Comparison of ENCODE assay signal across 14 cellular contexts in the genomic region with DNA sequence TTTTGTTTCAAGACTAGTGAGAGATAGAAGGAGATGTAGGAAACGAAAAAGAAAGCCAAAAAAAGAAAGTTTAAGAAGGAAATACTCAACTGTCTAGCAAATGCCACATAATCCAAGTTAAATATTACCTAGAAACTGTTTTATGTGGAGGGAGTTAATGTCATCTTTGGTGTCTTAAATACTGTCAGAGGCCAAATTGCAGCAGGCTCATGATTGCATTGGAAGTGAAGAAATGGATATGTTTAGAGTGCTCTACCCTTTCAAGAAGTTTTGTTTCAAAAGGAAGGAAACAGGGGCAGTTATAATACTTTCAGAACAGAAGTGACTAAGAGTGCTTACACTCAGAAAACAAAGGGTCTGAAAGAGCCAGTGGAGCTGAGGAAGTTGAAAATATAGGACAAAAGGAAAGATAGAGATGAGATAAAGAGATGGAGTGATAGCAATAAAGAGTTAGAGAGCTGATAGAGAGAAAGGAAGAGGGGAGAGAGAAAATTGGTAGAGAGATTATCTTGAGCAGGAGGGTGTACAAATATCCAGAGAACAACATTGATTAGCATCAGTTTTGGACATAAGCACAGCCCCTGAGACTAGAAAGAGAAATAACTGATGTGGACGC. TPM values are rescaled to one million over a fixed set of nuclear protein-coding genes. Genes with fewer than 3 reads are reported as not detected.
DNase-seq lines count a peak whose midpoint lies in the region; ATAC-seq and TF ChIP-seq lines count a peak whose summit lies in the region.
"Had no signal": no experiment of that assay in that cellular context is flagged by ENCODE, and none has a peak within 500 bp of the region (broad histone marks: within the 10 kb centered on the region; RNA-seq: fewer than 3 reads in every experiment).

No MANE protein-coding gene starts in this region.

- peak; percentile 74 to 88 for DNase-seq in NOMO-1 (lab: John Stamatoyannopoulos, UW; ENCODE audit: unreplicated experiment in 2 of 2)
- DNase-seq in DMS114 treated with DMSO at 0.1 percent for 48 hours (lab: John Stamatoyannopoulos, UW; ENCODE audit: unreplicated experiment): no peak
- no peak for DNase-seq in kidney glomerular epithelial cell (lab: John Stamatoyannopoulos, UW)
- DNase-seq in GOT3 (lab: John Stamatoyannopoulos, UW): no peak
- DNase-seq: Calu3, foreskin fibroblast, left ventricle myocardium superior, NCI-H1436 treated with DMSO at 0.1 percent for 48 hours had no signal

- WGBS in mesodermal cell (ENCODE audit: insufficient coverage in 2 of 2), 2 experiments: 67% methylated on average over 1 of the region's 2 CpGs; no CpG with 5 or more reads in 1 of the 2 experiments

- H3K4me3 ChIP-seq in mesodermal cell (ENCODE audit: extremely low read depth, insufficient read depth, low read length, poor library complexity, severe bottlenecking): no peak overlapping the region
- H3K4me3 ChIP-seq: HAP-1 had no signal

- H3K36me3 ChIP-seq in mesodermal cell (ENCODE audit: control insufficient read depth, insufficient read depth, low read length): no peaks in the 10 kb centered on the region
- H3K36me3 ChIP-seq: HAP-1 had no signal

- ATAC-seq in GM18505 (IDR thresholded peaks at IDR 0.05; ENCODE audit: unreplicated experiment) (peak; percentile 55), GM19467 (IDR thresholded peaks at IDR 0.05; ENCODE audit: unreplicated experiment) (peak; percentile 53), HG02623 (IDR thresholded peaks at IDR 0.05; ENCODE audit: unreplicated experiment) (no peak)
- ATAC-seq: left ventricle myocardium superior had no signal

- no peaks in the 10 kb centered on the region for H3K9me3 ChIP-seq in mesodermal cell (ENCODE audit: control insufficient read depth, low read length)
- H3K9me3 ChIP-seq: HAP-1 had no signal

- H3K4me1 ChIP-seq in mesodermal cell (ENCODE audit: control insufficient read depth, insufficient read depth, low read length, poor library complexity, severe bottlenecking): peaks cover 7% of the 10 kb centered on the region

- TF ChIP-seq POLR2A in GM18505 (IDR thresholded peaks at IDR 0.05; ENCODE audit: borderline replicate concordance, extremely low read depth, insufficient read depth, insufficient read length): no peak

- peak overlapping the region; percentile 77 for H3K27ac ChIP-seq in mesodermal cell (ENCODE audit: low read depth, low read length, severe bottlenecking)
- H3K27ac ChIP-seq: HL-60 had no signal

RNA-seq across cellular contexts. Expression of a gene that starts 28.0 kb away (rescaled TPM):
- polyA plus RNA-seq in mesodermal cell (2013, experiment 1 of 2): 58.0 TPM
- polyA plus RNA-seq in mesodermal cell (2013, experiment 2 of 2): 59.1 TPM

Comparison
In these comparisons a context has a peak if more than half of its experiments do, and no peak if none do; other contexts are left out.
1. DNase-seq: peak in NOMO-1 (2 of 2); none in DMS114 treated with DMSO at 0.1 percent for 48 hours (single experiment), kidney glomerular epithelial cell (single experiment) and GOT3 (single experiment).